In genomic region chr12:123986374-123986920, GRCh38 we compare ENCODE assay signal across 21 cellular contexts. TPM values are rescaled to one million over a fixed set of nuclear protein-coding genes. Genes with fewer than 3 reads are reported as not detected.
DNase-seq lines count a peak whose midpoint lies in the region; ATAC-seq and TF ChIP-seq lines count a peak whose summit lies in the region.
"Had no signal": no experiment of that assay in that cellular context is flagged by ENCODE, and none has a peak within 500 bp of the region (broad histone marks: within the 10 kb centered on the region; RNA-seq: fewer than 3 reads in every experiment).

No MANE protein-coding gene starts in this region.

- no peak overlapping the region for H4K12ac ChIP-seq in trophoblast cell (ENCODE audit: low read depth, low read length)

- H3K4me2 ChIP-seq in Karpas-422 (ENCODE audit: low read depth, low read length, poor library complexity, severe bottlenecking) (peak overlapping the region; percentile 70), neural progenitor cell (no peak overlapping the region), trophoblast cell (ENCODE audit: low read length) (no peak overlapping the region)

- H3K9ac ChIP-seq in Karpas-422 (ENCODE audit: low read length), result no peak overlapping the region
- no peak overlapping the region for H3K9ac ChIP-seq in neural progenitor cell
- H3K9ac ChIP-seq in trophoblast cell (ENCODE audit: low read length), result no peak overlapping the region

- peaks cover 9% of the 10 kb centered on the region for H3F3A ChIP-seq in neural progenitor cell (ENCODE audit: low read depth)

- H2BK12ac ChIP-seq in trophoblast cell (ENCODE audit: low read length), result no peak overlapping the region

- H2AFZ ChIP-seq in Karpas-422 (ENCODE audit: low read length), result no peak overlapping the region
- no peak overlapping the region for H2AFZ ChIP-seq in neural progenitor cell (replicated peaks)
- no peak overlapping the region for H2AFZ ChIP-seq in trophoblast cell (ENCODE audit: insufficient read depth, low read length, poor library complexity)

- H2AK5ac ChIP-seq in trophoblast cell (ENCODE audit: low read length), result no peak overlapping the region

- in situ Hi-C loops in gastrocnemius medialis (cut with MboI; ENCODE audit: low sequenced_read_pairs in 4 of 4), result loop anchor here in 2 of 4 donors (5.0 to 10.0 kb wide), 2 partner anchors 79 to 82 kb away; no protein-coding TSS in a partner anchor

- H3K4me3 Mint-ChIP-seq in neural progenitor cell, result no peak overlapping the region
- H3K4me3 Mint-ChIP-seq: activated naive CD4-positive, alpha-beta T cell treated with anti-CD3 and anti-CD28 coated beads, Interleukin-2, amount 50 U/mL, for 24 hours had no signal

- peaks cover 24% of the 10 kb centered on the region for H3K36me3 Mint-ChIP-seq in neural progenitor cell

- no peak for TF ChIP-seq POLR2A in esophagus muscularis mucosa (IDR thresholded peaks at IDR 0.05; ENCODE audit: low read depth)
- no peak for TF ChIP-seq POLR2A in gastrocnemius medialis (IDR thresholded peaks at IDR 0.05)

- no peak for TF ChIP-seq EP300 in esophagus muscularis mucosa (IDR thresholded peaks at IDR 0.05)

- H3K9me3 ChIP-seq in Karpas-422 (ENCODE audit: low read length) (no peaks in the 10 kb centered on the region), esophagus muscularis mucosa (no peaks in the 10 kb centered on the region), lower lobe of right lung (no peaks in the 10 kb centered on the region), gastrocnemius medialis (no peaks in the 10 kb centered on the region), neural progenitor cell (ENCODE audit: low read depth) (no peaks in the 10 kb centered on the region), trophoblast cell (ENCODE audit: insufficient read depth, low read depth, low read length) (no peaks in the 10 kb centered on the region)
- H3K9me3 ChIP-seq: prostate gland had no signal

- H3K36me3 ChIP-seq in Karpas-422 (ENCODE audit: insufficient read depth, low read length), result no peaks in the 10 kb centered on the region
- peaks cover 5 to 40% (median 17%) of the 10 kb centered on the region in 4 donors for H3K36me3 ChIP-seq in esophagus muscularis mucosa
- peaks cover 30% of the 10 kb centered on the region for H3K36me3 ChIP-seq in lower lobe of right lung
- H3K36me3 ChIP-seq in gastrocnemius medialis, result no peaks in the 10 kb centered on the region
- peaks cover 7% of the 10 kb centered on the region for H3K36me3 ChIP-seq in neural progenitor cell
- H3K36me3 ChIP-seq in trophoblast cell (ENCODE audit: control insufficient read depth in 1 of 2, insufficient read depth in 2 of 2, low read length in 2 of 2), result peaks cover 8 to 24% of the 10 kb centered on the region in 2 experiments
- H3K36me3 ChIP-seq: prostate gland had no signal

- peaks cover 80% of the 10 kb centered on the region for H4K20me1 ChIP-seq in Karpas-422 (ENCODE audit: insufficient read depth, low read depth, low read length)
- H4K20me1 ChIP-seq in neural progenitor cell (ENCODE audit: low read depth), result peaks cover 100% of the 10 kb centered on the region

- H3K9me2 ChIP-seq in Karpas-422 (replicated peaks; ENCODE audit: insufficient read depth, low read length), result no peaks in the 10 kb centered on the region

- H3K4me1 ChIP-seq in Karpas-422 (ENCODE audit: low read length) (peaks cover 36% of the 10 kb centered on the region), esophagus muscularis mucosa (peaks cover 19 to 39% (median 29%) of the 10 kb centered on the region in 4 donors), lower lobe of right lung (peaks cover 57% of the 10 kb centered on the region), gastrocnemius medialis (peaks cover 34 to 40% of the 10 kb centered on the region in 2 donors), neural progenitor cell (peaks cover 18% of the 10 kb centered on the region), trophoblast cell (ENCODE audit: control insufficient read depth in 1 of 2, insufficient read depth in 2 of 2, low read length in 2 of 2) (peaks cover 0 to 4% of the 10 kb centered on the region in 2 experiments)
- H3K4me1 ChIP-seq: prostate gland had no signal

- whole genome bisulfite sequencing in esophagus muscularis mucosa, result 81% methylated on average over 3 of the region's 3 CpGs
- no CpG with 5 or more reads among the region's 3 CpGs for WGBS in trophoblast cell (ENCODE audit: extremely low coverage, insufficient coverage, insufficient read length)

- H3K4ac ChIP-seq in trophoblast cell (ENCODE audit: low read depth, low read length), result no peak overlapping the region

- H3K4me1 Mint-ChIP-seq in neural progenitor cell, result peaks cover 27% of the 10 kb centered on the region

- H3K79me2 ChIP-seq in Karpas-422 (ENCODE audit: low read length), result no peaks in the 10 kb centered on the region
- peaks cover 94% of the 10 kb centered on the region for H3K79me2 ChIP-seq in neural progenitor cell (ENCODE audit: low read depth)
- peaks cover 2% of the 10 kb centered on the region for H3K79me2 ChIP-seq in trophoblast cell (ENCODE audit: control insufficient read depth, insufficient read depth, low read length, poor library complexity)

- no peak overlapping the region for H4K91ac ChIP-seq in trophoblast cell (ENCODE audit: low read depth, low read length)

- H3K27me3 Mint-ChIP-seq in neural progenitor cell (ENCODE audit: insufficient read depth, low read depth), result peaks cover 4% of the 10 kb centered on the region
- H3K27me3 Mint-ChIP-seq: activated naive CD4-positive, alpha-beta T cell treated with anti-CD3 and anti-CD28 coated beads, Interleukin-2, amount 50 U/mL, for 24 hours had no signal

- H3K27ac Mint-ChIP-seq in neural progenitor cell, result no peak overlapping the region
- H3K27ac Mint-ChIP-seq: activated naive CD4-positive, alpha-beta T cell treated with anti-CD3 and anti-CD28 coated beads, Interleukin-2, amount 50 U/mL, for 24 hours had no signal

- DNase-seq in Karpas-422 (no peak), esophagus muscularis mucosa (ENCODE audit: extremely low spot score) (peak; percentile 55), lower lobe of right lung (peak; percentile 47), gastrocnemius medialis (no peak), MV-4-11 (lab: John Stamatoyannopoulos, UW) (no peak), neural progenitor cell (ENCODE audit: low spot score) (no peak), D341Med (ENCODE audit: low spot score) (no peak), trophoblast cell (no peak)
- DNase-seq: activated CD4-positive, alpha-beta T cell treated with anti-CD3 and anti-CD28 coated beads, Interleukin-2, amount 50 U/mL, for 1 hour; effector CD4-positive, alpha-beta T cell; EL; Kasumi-1; left cardiac atrium; NCI-H1436 treated with DMSO at 0.1 percent for 48 hours; NCI-H345; NK-92 treated with Interleukin-12 subunit alpha and Interleukin-12 subunit beta, amount 100 ng/mL, for 24 hours; RPMI8226; stimulated activated CD4-positive, alpha-beta T cell treated with anti-CD3 and anti-CD28 coated beads, Interleukin-15, amount 100 ng/mL, for 24 hours; stimulated activated naive CD8-positive, alpha-beta T cell treated with anti-CD3 and anti-CD28 coated beads, Interleukin-15, Interleukin-2, amounts not matched to agents 100 U/mL and 50 U/mL, for 24 hours had no signal

- H3K18ac ChIP-seq in trophoblast cell (ENCODE audit: low read length), result no peak overlapping the region

- H2BK120ac ChIP-seq in trophoblast cell (ENCODE audit: insufficient read depth, low read length, poor library complexity), result no peak overlapping the region

- no peak overlapping the region for H4K8ac ChIP-seq in trophoblast cell (ENCODE audit: low read depth, low read length)

- no peak overlapping the region for H2BK5ac ChIP-seq in trophoblast cell (ENCODE audit: low read depth, low read length, poor library complexity)

- H3K27ac ChIP-seq in Karpas-422 (ENCODE audit: low read length) (no peak overlapping the region), esophagus muscularis mucosa (replicated peaks in 1 of 4) (no peak overlapping the region), lower lobe of right lung (peak overlapping the region; percentile 7), gastrocnemius medialis (peak overlapping the region; percentile 38 to 68 (median 58)), neural progenitor cell (no peak overlapping the region), trophoblast cell (ENCODE audit: low read depth, low read length) (no peak overlapping the region)
- H3K27ac ChIP-seq: prostate gland had no signal

- no peaks in the 10 kb centered on the region for H3K27me3 ChIP-seq in Karpas-422 (ENCODE audit: low read length)
- no peaks in the 10 kb centered on the region for H3K27me3 ChIP-seq in esophagus muscularis mucosa
- no peaks in the 10 kb centered on the region for H3K27me3 ChIP-seq in lower lobe of right lung (ENCODE audit: low read depth)
- no peaks in the 10 kb centered on the region for H3K27me3 ChIP-seq in gastrocnemius medialis
- no peaks in the 10 kb centered on the region for H3K27me3 ChIP-seq in neural progenitor cell
- no peaks in the 10 kb centered on the region for H3K27me3 ChIP-seq in trophoblast cell (ENCODE audit: insufficient read depth, low read length)

- intact Hi-C loops in esophagus muscularis mucosa (cut with DNase I) (no loop called here), lower lobe of right lung (cut with DNase I) (loop anchor here (10.0 kb wide), 1 partner anchor 82 kb away; no protein-coding TSS in a partner anchor), gastrocnemius medialis (cut with DNase I; ENCODE audit: low total_unique reads) (no loop called here)

- ATAC-seq in lower lobe of right lung (peak; percentile 61 to 69), gastrocnemius medialis (peak; percentile 34 to 47)
- ATAC-seq: stimulated activated naive CD8-positive, alpha-beta T cell treated with anti-CD3 and anti-CD28 coated beads, Interleukin-15, Interleukin-2, amounts not matched to agents 100 U/mL and 50 U/mL, for 24 hours had no signal

- no peak overlapping the region for H3K14ac ChIP-seq in trophoblast cell (ENCODE audit: low read length)

- no peak for TF ChIP-seq CTCF in esophagus muscularis mucosa (IDR thresholded peaks at IDR 0.05)
- no peak for TF ChIP-seq CTCF in lower lobe of right lung (IDR thresholded peaks at IDR 0.05)
- TF ChIP-seq CTCF in gastrocnemius medialis (IDR thresholded peaks at IDR 0.05 in 4 of 5, conservative IDR thresholded peaks at IDR 0.05 in 1 of 5), result no peak
- no peak for TF ChIP-seq CTCF in neural progenitor cell (IDR thresholded peaks at IDR 0.05)

- H3K4me3 ChIP-seq in Karpas-422 (ENCODE audit: low read length) (peak overlapping the region; percentile 45), esophagus muscularis mucosa (no peak overlapping the region), lower lobe of right lung (no peak overlapping the region), gastrocnemius medialis (no peak overlapping the region), neural progenitor cell (no peak overlapping the region), trophoblast cell (ENCODE audit: low read depth, low read length) (no peak overlapping the region)
- H3K4me3 ChIP-seq: prostate gland had no signal

- no peaks in the 10 kb centered on the region for H3K9me3 Mint-ChIP-seq in neural progenitor cell
- H3K9me3 Mint-ChIP-seq: activated naive CD4-positive, alpha-beta T cell treated with anti-CD3 and anti-CD28 coated beads, Interleukin-2, amount 50 U/mL, for 24 hours had no signal

- no peak overlapping the region for H3K23ac ChIP-seq in trophoblast cell (ENCODE audit: low read length)

- H3K79me1 ChIP-seq in trophoblast cell (ENCODE audit: low read length), result no peaks in the 10 kb centered on the region

RNA-seq across cellular contexts. Expression of gene ZNF664, which starts 13.4 kb away (rescaled TPM):
- 21.0 and 24.4 TPM in 2 replicates for total RNA-seq in Karpas-422 (2014; rRNA removed; shearing (Covaris generic); ENCODE audit: low replicate concordance)
- total RNA-seq in esophagus muscularis mucosa, result 10 to 100 TPM; 58.5 to 76.4 (median 70.3) TPM
- 84.2 TPM for total RNA-seq in lower lobe of right lung
- 10 to 100 TPM; 18.1 to 37.0 (median 32.6) TPM for total RNA-seq in gastrocnemius medialis
- total RNA-seq in neural progenitor cell (ENCODE audit: low replicate concordance), result 133 and 172 TPM in 2 replicates
- 58.3 and 64.7 TPM in 2 replicates for polyA plus RNA-seq in trophoblast cell (2013)

RNA-seq across cellular contexts. Expression of gene CCDC92, which starts 13.8 kb away (rescaled TPM):
- total RNA-seq in Karpas-422 (2014; rRNA removed; shearing (Covaris generic); ENCODE audit: low replicate concordance), result 2.0 and 2.4 TPM in 2 replicates
- 10 to 100 TPM; 42.2 to 66.3 (median 54.1) TPM for total RNA-seq in esophagus muscularis mucosa
- total RNA-seq in lower lobe of right lung, result 47.6 TPM
- 10 to 100 TPM; 21.1 to 29.1 (median 23.7) TPM for total RNA-seq in gastrocnemius medialis
- 4.8 and 10.5 TPM in 2 replicates for total RNA-seq in neural progenitor cell (ENCODE audit: low replicate concordance)
- polyA plus RNA-seq in trophoblast cell (2013), result 60.8 and 68.8 TPM in 2 replicates

Comparison
In these comparisons a context has a peak if more than half of its experiments do, and no peak if none do; other contexts are left out.
1. DNase-seq: peak in esophagus muscularis mucosa (single experiment) and lower lobe of right lung (single experiment); none in Karpas-422 (single experiment), gastrocnemius medialis (0 of 2), MV-4-11 (single experiment), neural progenitor cell (single experiment), D341Med (single experiment) and trophoblast cell (0 of 2).
2. H3K27ac ChIP-seq: peak in lower lobe of right lung (single experiment) and gastrocnemius medialis (4 of 4); none in Karpas-422 (single experiment), esophagus muscularis mucosa (0 of 4), neural progenitor cell (single experiment) and trophoblast cell (single experiment).